Comparison of ENCODE assay signal across 9 cellular contexts in the genomic region with DNA sequence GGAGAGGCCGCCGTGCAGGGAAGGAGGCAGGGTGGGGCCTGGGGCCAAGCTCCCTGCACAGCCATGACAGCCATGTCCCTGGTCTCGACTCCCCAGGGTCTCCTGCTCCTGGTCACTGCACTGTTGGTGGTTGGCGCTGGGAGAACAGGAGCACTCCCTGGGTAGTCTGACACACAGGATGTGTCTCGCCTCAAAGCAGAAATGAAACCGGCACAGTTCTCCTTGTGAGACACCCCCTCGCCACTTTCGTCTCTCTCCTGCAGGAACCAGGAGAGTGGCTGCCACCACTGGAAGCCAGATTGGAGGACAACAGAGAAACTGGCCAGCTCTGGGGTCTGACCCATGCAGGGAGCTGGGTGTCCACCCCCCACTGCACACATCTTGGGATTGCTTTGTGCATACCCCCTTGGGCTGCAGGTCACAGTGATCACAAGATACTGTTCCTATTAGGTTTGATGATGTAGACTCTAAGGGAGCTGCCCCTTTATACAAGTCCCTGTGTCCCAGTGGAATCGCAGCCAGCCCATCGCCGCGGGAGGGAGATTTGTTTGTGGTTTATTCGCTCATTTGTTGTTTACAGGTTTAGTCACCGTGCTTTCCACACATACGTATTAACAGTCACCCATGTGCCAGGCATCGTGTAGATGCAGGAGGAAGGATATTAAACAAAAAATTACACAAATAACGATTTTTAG. TPM values are rescaled to one million over a fixed set of nuclear protein-coding genes. Genes with fewer than 3 reads are reported as not detected.
A peak's percentile ranks its signal among the peaks of the same experiment; 100 is the strongest.
DNase-seq lines count a peak whose midpoint lies in the region; ATAC-seq and TF ChIP-seq lines count a peak whose summit lies in the region.
"Had no signal": no experiment of that assay in that cellular context is flagged by ENCODE, and none has a peak within 500 bp of the region (broad histone marks: within the 10 kb centered on the region; RNA-seq: fewer than 3 reads in every experiment).

No MANE protein-coding gene starts in this region.

- intact Hi-C loops in mucosa of descending colon (cut with DNase I, micrococcal nuclease), result no loop called here

- TF ChIP-seq POLR2A in tibial nerve (IDR thresholded peaks at IDR 0.05), result no peak

- H3K27me3 ChIP-seq in MG63, result no peaks in the 10 kb centered on the region
- no peaks in the 10 kb centered on the region for H3K27me3 ChIP-seq in tibial nerve

- no peak for TF ChIP-seq CTCF in GM13977 (IDR thresholded peaks at IDR 0.05; ENCODE audit: extremely low read depth, insufficient read depth, missing control alignments)
- no peak for TF ChIP-seq CTCF in mucosa of descending colon (IDR thresholded peaks at IDR 0.05)
- TF ChIP-seq CTCF in tibial nerve (IDR thresholded peaks at IDR 0.05), result no peak

- DNase-seq in GM13977 (ENCODE audit: low spot score) (peak; percentile 47), SKM-1 (lab: John Stamatoyannopoulos, UW; ENCODE audit: unreplicated experiment) (peak; percentile 14), mucosa of descending colon (peak in 1 of 3 donors; percentile 38), MG63 (no peak), NCI-H1694 (lab: John Stamatoyannopoulos, UW) (no peak), tibial nerve (ENCODE audit: low spot score in 2 of 2) (no peak)

- H3K36me3 ChIP-seq in mucosa of descending colon (ENCODE audit: low read depth) (no peaks in the 10 kb centered on the region), MG63 (no peaks in the 10 kb centered on the region), tibial nerve (no peaks in the 10 kb centered on the region)

- ATAC-seq in GM21717 (IDR thresholded peaks at IDR 0.05; ENCODE audit: unreplicated experiment) (peak; percentile 59), mucosa of descending colon (peak; percentile 42), GM21576 (IDR thresholded peaks at IDR 0.05; ENCODE audit: unreplicated experiment) (no peak)

- TF ChIP-seq EP300 in tibial nerve (IDR thresholded peaks at IDR 0.05), result no peak

- 77 to 78% methylated on average over 17 of the region's 17 CpGs for WGBS in tibial nerve, 2 donors

- H3K4me3 ChIP-seq in mucosa of descending colon (no peak overlapping the region), MG63 (no peak overlapping the region), tibial nerve (no peak overlapping the region)

- H3K27ac ChIP-seq in tibial nerve, result no peak overlapping the region
- H3K27ac ChIP-seq: epithelial cell of prostate had no signal

- peaks cover 6% of the 10 kb centered on the region for H3K4me1 ChIP-seq in mucosa of descending colon (ENCODE audit: low read depth)
- peaks cover 0 to 9% (median 0%) of the 10 kb centered on the region in 4 donors for H3K4me1 ChIP-seq in tibial nerve

- in situ Hi-C loops in GM13977 (cut with MboI; ENCODE audit: low pct_unique_long_range_greater_than_20kb, low sequenced_read_pairs, unreplicated experiment), result no loop called here

- no peaks in the 10 kb centered on the region for H3K9me3 ChIP-seq in mucosa of descending colon
- H3K9me3 ChIP-seq in MG63, result no peaks in the 10 kb centered on the region
- H3K9me3 ChIP-seq in tibial nerve, result no peaks in the 10 kb centered on the region

RNA-seq across cellular contexts. Expression of gene YWHAH, which starts 27.0 kb away (rescaled TPM):
- total RNA-seq in mucosa of descending colon (100 to 1,000 TPM; 140 to 162 (median 149) TPM), tibial nerve (100 to 1,000 TPM in 1 of 4 donors, 10 to 100 TPM in 3; 66.3 to 102 (median 98.0) TPM)
- 92.2 and 125 TPM in 2 replicates for total RNA-seq in MG63 (2014; rRNA removed; shearing (Covaris generic); ENCODE audit: low replicate concordance)

Comparison
In these comparisons a context has a peak if more than half of its experiments do, and no peak if none do; other contexts are left out.
1. DNase-seq: peak in GM13977 (single experiment) and SKM-1 (single experiment); none in MG63 (single experiment), NCI-H1694 (single experiment) and tibial nerve (0 of 2).